In the genomic region with DNA sequence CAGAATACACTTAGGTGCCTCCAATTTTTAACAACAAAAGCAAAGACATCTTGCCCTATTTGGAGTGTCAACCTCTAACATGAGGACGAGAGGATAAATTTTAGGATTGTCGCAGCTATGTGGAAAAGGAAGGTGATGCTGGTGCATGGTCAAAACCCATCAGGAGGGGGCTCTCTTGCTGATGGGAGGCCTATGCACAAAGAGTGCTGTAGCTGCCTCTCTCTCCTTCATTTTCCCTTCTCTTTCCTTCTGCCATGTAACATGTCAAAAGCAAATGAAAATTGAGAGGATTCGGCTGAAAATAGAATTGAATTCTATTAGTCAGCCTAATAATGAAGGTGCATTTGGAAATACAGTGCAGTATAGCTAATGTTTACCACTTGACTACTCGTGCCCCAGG, we compare ENCODE assay signal across 9 cellular contexts.
DNase-seq lines count a peak whose midpoint lies in the region; ATAC-seq and TF ChIP-seq lines count a peak whose summit lies in the region.
"Had no signal": no experiment of that assay in that cellular context is flagged by ENCODE, and none has a peak within 500 bp of the region (broad histone marks: within the 10 kb centered on the region; RNA-seq: fewer than 3 reads in every experiment).

No MANE protein-coding gene starts in this region.

- H3K9me3 Mint-ChIP-seq in glutamatergic neuron (ENCODE audit: unreplicated experiment), result peaks cover 8% of the 10 kb centered on the region
- no peaks in the 10 kb centered on the region for H3K9me3 Mint-ChIP-seq in activated CD4-positive, alpha-beta T cell treated with anti-CD3 and anti-CD28 coated beads, Interleukin-2, amount 10 ng/mL, durations not matched to agents 7 days and 5 days

- POLR2A ChIA-PET in activated CD4-positive, alpha-beta T cell treated with anti-CD3 and anti-CD28 coated beads, Interleukin-2, amount 10 ng/mL, durations not matched to agents 7 days and 5 days (lab: Charles Lee), result no interaction called here

- no peak overlapping the region for H3K4me3 Mint-ChIP-seq in glutamatergic neuron (ENCODE audit: unreplicated experiment)
- H3K4me3 Mint-ChIP-seq in activated CD4-positive, alpha-beta T cell treated with anti-CD3 and anti-CD28 coated beads, Interleukin-2, amount 10 ng/mL, durations not matched to agents 7 days and 5 days, result no peak overlapping the region
- H3K4me3 Mint-ChIP-seq: T-helper 1 cell treated with Interleukin-12 subunit alpha and Interleukin-12 subunit beta and Interleukin-4 antibody, amounts not matched to agents 30 μg/mL and 1 μg/mL, for 36 hours had no signal

- no peak overlapping the region for H3K27ac Mint-ChIP-seq in glutamatergic neuron (ENCODE audit: unreplicated experiment)
- H3K27ac Mint-ChIP-seq in activated CD4-positive, alpha-beta T cell treated with anti-CD3 and anti-CD28 coated beads, Interleukin-2, amount 10 ng/mL, durations not matched to agents 7 days and 5 days, result no peak overlapping the region
- H3K27ac Mint-ChIP-seq: T-helper 1 cell treated with Interleukin-12 subunit alpha and Interleukin-12 subunit beta and Interleukin-4 antibody, amounts not matched to agents 30 μg/mL and 1 μg/mL, for 36 hours had no signal

- DNase-seq in NCI-H2171 treated with DMSO at 0.1 percent for 48 hours (lab: John Stamatoyannopoulos, UW) (peak; percentile 70), NCI-H2171 (lab: John Stamatoyannopoulos, UW) (no peak), NCI-H82 (lab: John Stamatoyannopoulos, UW) (peak; percentile 70), glutamatergic neuron (peak; percentile 48), retinal pigment epithelial cell (ENCODE audit: low read depth) (no peak), NCI-H446 treated with DMSO at 0.1 percent for 48 hours (lab: John Stamatoyannopoulos, UW) (no peak)
- DNase-seq in activated CD4-positive, alpha-beta T cell treated with anti-CD3 and anti-CD28 coated beads, Interleukin-2, amount 10 ng/mL, durations not matched to agents 7 days and 5 days, result no peak

- peaks cover 2% of the 10 kb centered on the region for H3K27me3 Mint-ChIP-seq in glutamatergic neuron (ENCODE audit: unreplicated experiment)
- H3K27me3 Mint-ChIP-seq in activated CD4-positive, alpha-beta T cell treated with anti-CD3 and anti-CD28 coated beads, Interleukin-2, amount 10 ng/mL, durations not matched to agents 7 days and 5 days, result no peaks in the 10 kb centered on the region

- no peaks in the 10 kb centered on the region for H3K36me3 Mint-ChIP-seq in glutamatergic neuron (ENCODE audit: unreplicated experiment)
- H3K36me3 Mint-ChIP-seq in activated CD4-positive, alpha-beta T cell treated with anti-CD3 and anti-CD28 coated beads, Interleukin-2, amount 10 ng/mL, durations not matched to agents 7 days and 5 days (ENCODE audit: low read depth), result no peaks in the 10 kb centered on the region

- peaks cover 38% of the 10 kb centered on the region for H3K4me1 Mint-ChIP-seq in glutamatergic neuron (ENCODE audit: low read depth, unreplicated experiment)
- no peaks in the 10 kb centered on the region for H3K4me1 Mint-ChIP-seq in activated CD4-positive, alpha-beta T cell treated with anti-CD3 and anti-CD28 coated beads, Interleukin-2, amount 10 ng/mL, durations not matched to agents 7 days and 5 days

- H3K4me3 ChIP-seq in retinal pigment epithelial cell (ENCODE audit: low read length), result no peak overlapping the region

- CTCF ChIA-PET in activated CD4-positive, alpha-beta T cell treated with anti-CD3 and anti-CD28 coated beads, Interleukin-2, amount 10 ng/mL, durations not matched to agents 7 days and 5 days (lab: Charles Lee), result no interaction called here

- TF ChIP-seq CTCF in glutamatergic neuron (IDR thresholded peaks at IDR 0.05; ENCODE audit: partially characterized antibody, unreplicated experiment), result peak; percentile 25
- TF ChIP-seq CTCF in retinal pigment epithelial cell (conservative IDR thresholded peaks at IDR 0.05; ENCODE audit: low read depth, low read length), result peak; percentile 43

- no peak for ATAC-seq in HG02852 (IDR thresholded peaks at IDR 0.05; ENCODE audit: unreplicated experiment)

Comparison
In these comparisons a context has a peak if more than half of its experiments do, and no peak if none do; other contexts are left out.
1. DNase-seq: peak in NCI-H2171 treated with DMSO at 0.1 percent for 48 hours (single experiment), NCI-H82 (single experiment) and glutamatergic neuron (single experiment); none in NCI-H2171 (single experiment), retinal pigment epithelial cell (single experiment), NCI-H446 treated with DMSO at 0.1 percent for 48 hours (single experiment) and activated CD4-positive, alpha-beta T cell treated with anti-CD3 and anti-CD28 coated beads, Interleukin-2, amount 10 ng/mL, durations not matched to agents 7 days and 5 days (single experiment).